In genomic region chr1:168135116-168135981, GRCh38 we compare ENCODE assay signal across 8 cellular contexts. TPM values are rescaled to one million over a fixed set of nuclear protein-coding genes. Genes with fewer than 3 reads are reported as not detected.
DNase-seq lines count a peak whose midpoint lies in the region; ATAC-seq, FAIRE-seq and TF ChIP-seq lines count a peak whose summit lies in the region.

No MANE protein-coding gene starts in this region.

- peaks cover 10% of the 10 kb centered on the region for H3K36me3 Mint-ChIP-seq in mesothelial cell of epicardium

- peaks cover 25% of the 10 kb centered on the region for H3K27me3 ChIP-seq in HUES48 (ENCODE audit: control insufficient read depth, insufficient read depth, low read length)
- peaks cover 2 to 18% of the 10 kb centered on the region in 2 experiments; a peak in 3 of 5 replicates for H3K27me3 ChIP-seq in K562 (ENCODE audit: control insufficient read depth in 2 of 2, insufficient read depth in 2 of 2, low read length in 2 of 2)

- H3K36me3 ChIP-seq in HUES48 (ENCODE audit: control insufficient read depth, insufficient read depth, low read length) (no peaks in the 10 kb centered on the region), K562 (ENCODE audit: control insufficient read depth, insufficient read depth, low read length) (no peaks in the 10 kb centered on the region)

- no peak for DNase-seq in AG04449 (ENCODE audit: low read depth, low spot score)
- peak in 1 of 4 experiments; percentile 39 for DNase-seq in K562 (ENCODE audit: extremely low read depth in 1 of 4, low spot score in 3 of 4)
- DNase-seq in mesothelial cell of epicardium (ENCODE audit: low spot score in 2 of 2, unreplicated experiment in 2 of 2): no peak
- no peak for DNase-seq in stimulated activated CD4-positive, alpha-beta T cell treated with anti-CD3 and anti-CD28 coated beads, Interleukin-2, amount 100 ng/mL, for 48 hours
- no peak for DNase-seq in effector CD4-positive, alpha-beta T cell

- CTCF ChIA-PET in AG04449 (lab: Yijun Ruan, JAX): interaction anchor here (1.2 to 4.8 kb wide), 6 partner anchors 8 to 420 kb away, joined by 3 to 39 read pairs (median 6); no protein-coding TSS in a partner anchor
- CTCF ChIA-PET in K562 (lab: Yijun Ruan, JAX; ENCODE audit: low intra/inter-chr PET ratio): no interaction called here

- ATAC-seq in K562: peak; percentile 39
- no peak for ATAC-seq in GM21360 (IDR thresholded peaks at IDR 0.05; ENCODE audit: unreplicated experiment)
- no peak for ATAC-seq in GM21576 (IDR thresholded peaks at IDR 0.05; ENCODE audit: unreplicated experiment)

- H3K9ac ChIP-seq in HUES48 (ENCODE audit: low read depth, low read length) (peak overlapping the region; percentile 31; the same call in 1 of the 2 replicates), K562 (ENCODE audit: insufficient read depth in 1 of 2, low read depth in 2 of 2, low read length in 2 of 2) (peak overlapping the region in 1 of 2 experiments; percentile 91; a peak in 2 of 4 replicates)

- no peak for TF ChIP-seq RAD21 in K562 (CRISPR knock-in tag; conservative IDR thresholded peaks at IDR 0.05 in 1 of 2, IDR thresholded peaks at IDR 0.05 in 1 of 2)

- in situ Hi-C loops in K562 (cut with MboI): no loop called here

- no peak for TF ChIP-seq EP300 in K562 (IDR thresholded peaks at IDR 0.05; ENCODE audit: low read length)

- peak overlapping the region; percentile 78 for H3K27ac Mint-ChIP-seq in mesothelial cell of epicardium

- no peak for TF ChIP-seq POLR2A in K562 (conservative IDR thresholded peaks at IDR 0.05)

- no peak for FAIRE-seq in K562 (lab: Jason Lieb, UNC)

- no peaks in the 10 kb centered on the region for H3K27me3 Mint-ChIP-seq in mesothelial cell of epicardium (ENCODE audit: low read depth)

- no peaks in the 10 kb centered on the region for H3K79me2 ChIP-seq in K562 (ENCODE audit: control insufficient read depth, insufficient read depth, low read length)

- peak overlapping the region; percentile 75 for H3K4me3 Mint-ChIP-seq in mesothelial cell of epicardium

- 9% methylated on average over 14 of the region's 14 CpGs for WGBS in K562 (ENCODE audit: insufficient coverage, low coverage, missing lambda C conversion rate)

- peaks cover 21% of the 10 kb centered on the region for H3K4me1 ChIP-seq in HUES48 (ENCODE audit: control insufficient read depth, insufficient read depth, low read length)
- peaks cover 13 to 19% of the 10 kb centered on the region in 2 experiments; a peak in 4 of 5 replicates for H3K4me1 ChIP-seq in K562 (replicated peaks in 1 of 2; ENCODE audit: control insufficient read depth in 2 of 2, insufficient read depth in 2 of 2, low read length in 2 of 2)

- peak overlapping the region; percentile 76 for H3K4me2 ChIP-seq in K562 (ENCODE audit: insufficient read depth, low read length)

- H3K27ac ChIP-seq in HUES48 (ENCODE audit: low read depth, low read length) (no peak overlapping the region), K562 (ENCODE audit: extremely low read depth, low read depth, low read length) (no peak overlapping the region)

- peak overlapping the region; percentile 79 for H3K4me3 ChIP-seq in AG04449 (ENCODE audit: low read depth, low read length)
- peak overlapping the region; percentile 90 for H3K4me3 ChIP-seq in HUES48 (ENCODE audit: low read depth, low read length)
- peak overlapping the region; percentile 49; the same call in 1 of the 2 replicates for H3K4me3 ChIP-seq in K562

- H3K4me1 Mint-ChIP-seq in mesothelial cell of epicardium: peaks cover 29% of the 10 kb centered on the region

- H3K9me3 Mint-ChIP-seq in mesothelial cell of epicardium: no peaks in the 10 kb centered on the region

- H3K9me1 ChIP-seq in K562 (ENCODE audit: control insufficient read depth, insufficient read depth, low read length): no peaks in the 10 kb centered on the region

- BruUV-seq in K562 (replicated peaks; lab: Mats Ljungman, UMichigan): no TSS peak

- no peaks in the 10 kb centered on the region for H4K20me1 ChIP-seq in K562 (replicated peaks; ENCODE audit: control insufficient read depth, insufficient read depth, low read length)

- intact Hi-C loops in K562 (cut with micrococcal nuclease): no loop called here

- POLR2A ChIA-PET in AG04449 (lab: Yijun Ruan, JAX) (interaction anchor here (0.6 to 1.4 kb wide), 2 partner anchors 9 to 243 kb away, joined by 3 read pairs; no protein-coding TSS in a partner anchor), K562 (lab: Yijun Ruan, JAX) (interaction anchor here (0.8 to 1.9 kb wide), 2 partner anchors 13 to 19 kb away, joined by 3 to 9 read pairs; no protein-coding TSS in a partner anchor)

- H3K9me3 ChIP-seq in HUES48 (ENCODE audit: control insufficient read depth, insufficient read depth, low read length) (no peaks in the 10 kb centered on the region), K562 (replicated peaks; ENCODE audit: control insufficient read depth, insufficient read depth, low read depth, low read length) (no peaks in the 10 kb centered on the region)

- peak overlapping the region; percentile 81 for H2AFZ ChIP-seq in K562 (ENCODE audit: low read depth, low read length)

- TF ChIP-seq CTCF in AG04449 (IDR thresholded peaks at IDR 0.05; ENCODE audit: insufficient read depth, low read length, missing control alignments) (no peak), K562 (IDR thresholded peaks at IDR 0.05 in 2 of 3, conservative IDR thresholded peaks at IDR 0.05 in 1 of 3; ENCODE audit: insufficient read depth in 2 of 3, low read depth in 1 of 3, low read length in 3 of 3) (no peak), mesothelial cell of epicardium (IDR thresholded peaks at IDR 0.05; ENCODE audit: unreplicated experiment) (no peak)

TF ChIP-seq in K562, 482 proteins besides CTCF, POLR2A, EP300 and RAD21 (continues in another document):
- TF ChIP-seq KLF6 (CRISPR knock-in tag; IDR thresholded peaks at IDR 0.05; ENCODE audit: borderline replicate concordance) (no peak), ZNF263 (CRISPR knock-in tag; IDR thresholded peaks at IDR 0.05; ENCODE audit: borderline replicate concordance) (peak; percentile 14; the same call in 1 of the 2 replicates), E2F6 (IDR thresholded peaks at IDR 0.05; ENCODE audit: borderline replicate concordance in 1 of 2, extremely low read depth in 1 of 2, insufficient read depth in 1 of 2, insufficient read length in 1 of 2, low read depth in 1 of 2, low read length in 1 of 2, poor library complexity in 1 of 2, severe bottlenecking in 1 of 2) (peak; percentile 25 to 39)
- TF ChIP-seq, protein P1, sequence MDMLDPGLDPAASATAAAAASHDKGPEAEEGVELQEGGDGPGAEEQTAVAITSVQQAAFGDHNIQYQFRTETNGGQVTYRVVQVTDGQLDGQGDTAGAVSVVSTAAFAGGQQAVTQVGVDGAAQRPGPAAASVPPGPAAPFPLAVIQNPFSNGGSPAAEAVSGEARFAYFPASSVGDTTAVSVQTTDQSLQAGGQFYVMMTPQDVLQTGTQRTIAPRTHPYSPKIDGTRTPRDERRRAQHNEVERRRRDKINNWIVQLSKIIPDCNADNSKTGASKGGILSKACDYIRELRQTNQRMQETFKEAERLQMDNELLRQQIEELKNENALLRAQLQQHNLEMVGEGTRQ (CRISPR knock-in tag; IDR thresholded peaks at IDR 0.05): no peak

RNA-seq across cellular contexts. Expression of gene GPR161, which starts 1.4 kb away (rescaled TPM):
- total RNA-seq in K562 (2011; cell fraction: chromatin; rRNA removed; ENCODE audit: low replicate concordance): 1.4 and 3.6 TPM in 2 replicates
- 2.6 and 3.8 TPM in 2 replicates for total RNA-seq in K562 (2011; cell fraction: nucleolus; rRNA removed)
- total RNA-seq in K562 (2011; cell fraction: nucleoplasm; rRNA removed): 2.3 and 2.6 TPM in 2 replicates
- 0.45 and 1.1 TPM in 2 replicates for total RNA-seq in K562 (2014; rRNA removed)
- 0.64 and 0.76 TPM in 2 replicates for total RNA-seq in K562 (2014; rRNA removed; fragmentation: Illumina TruSeq; extraction: Trizol)
- total RNA-seq in K562 (2015; rRNA removed; fragmentation: Illumina TruSeq; extraction: Trizol): 0.68 and 1.0 TPM in 2 replicates
- total RNA-seq in K562 (2021): 1.2 and 1.6 TPM in 2 replicates
- polyA plus RNA-seq in K562 (2011; rRNA removed): 2.4 and 3.2 TPM in 2 replicates
- polyA plus RNA-seq in K562 (2011; cell fraction: cytosol; rRNA removed): 3.1 and 3.3 TPM in 2 replicates
- polyA plus RNA-seq in K562 (2011; cell fraction: nucleus; rRNA removed): 3.5 and 3.9 TPM in 2 replicates
- 1.5 and 1.9 TPM in 2 replicates for polyA plus RNA-seq in K562 (2012)
- polyA plus RNA-seq in K562 (2014; fragmentation: Illumina TruSeq; extraction: Trizol): 0.95 and 1.3 TPM in 2 replicates
- under 1 TPM; 0.15 to 0.18 TPM for polyA plus RNA-seq in K562 (2014; fragmentation: Nextera tagmentation; extraction: Ambion mirVana)
- polyA plus RNA-seq in K562 (2014; rRNA removed): 0.73 and 1.1 TPM in 2 replicates
- polyA minus RNA-seq in K562 (2011; rRNA and poly(A)+ RNA removed): 5.4 and 5.5 TPM in 2 replicates
- polyA minus RNA-seq in K562 (2011; cell fraction: cytosol; rRNA and poly(A)+ RNA removed): 2.8 TPM in 2 replicates
- 2.3 and 2.8 TPM in 2 replicates for polyA minus RNA-seq in K562 (2011; cell fraction: nucleus; rRNA and poly(A)+ RNA removed)
- total RNA-seq in mesothelial cell of epicardium: 34.6 to 36.4 TPM (median 35.1 TPM) in 3 replicates

RNA-seq across cellular contexts. Expression of gene TIPRL, which starts 43.4 kb away (rescaled TPM):
- total RNA-seq in K562 (2011; cell fraction: chromatin; rRNA removed; ENCODE audit: low replicate concordance): 7.1 and 15.3 TPM in 2 replicates
- 4.0 and 4.3 TPM in 2 replicates for total RNA-seq in K562 (2011; cell fraction: nucleolus; rRNA removed)
- total RNA-seq in K562 (2011; cell fraction: nucleoplasm; rRNA removed): 6.7 and 13.7 TPM in 2 replicates
- total RNA-seq in K562 (2014; rRNA removed) (41.4 and 52.1 TPM in 2 replicates), K562 (2014; rRNA removed; fragmentation: Illumina TruSeq; extraction: Trizol) (73.5 and 78.1 TPM in 2 replicates), K562 (2015; rRNA removed; fragmentation: Illumina TruSeq; extraction: Trizol) (71.1 and 81.7 TPM in 2 replicates), K562 (2021) (57.0 and 64.4 TPM in 2 replicates), mesothelial cell of epicardium (26.9 to 28.9 TPM (median 28.2 TPM) in 3 replicates)
- polyA plus RNA-seq in K562 (2011; rRNA removed) (44.9 and 69.9 TPM in 2 replicates), K562 (2014; fragmentation: Illumina TruSeq; extraction: Trizol) (50.7 and 60.1 TPM in 2 replicates), K562 (2014; fragmentation: Nextera tagmentation; extraction: Ambion mirVana) (10 to 100 TPM; 87.0 to 90.2 TPM), K562 (2014; rRNA removed) (54.8 and 63.2 TPM in 2 replicates)
- 10.0 and 21.7 TPM in 2 replicates for polyA plus RNA-seq in K562 (2011; cell fraction: cytosol; rRNA removed)
- 7.3 and 11.7 TPM in 2 replicates for polyA plus RNA-seq in K562 (2011; cell fraction: nucleus; rRNA removed)
- polyA plus RNA-seq in K562 (2012): 42.3 and 51.3 TPM in 2 replicates
- polyA minus RNA-seq in K562 (2011; rRNA and poly(A)+ RNA removed): 87.3 and 88.4 TPM in 2 replicates
- polyA minus RNA-seq in K562 (2011; cell fraction: cytosol; rRNA and poly(A)+ RNA removed): 19.4 and 21.4 TPM in 2 replicates
- 4.7 and 8.7 TPM in 2 replicates for polyA minus RNA-seq in K562 (2011; cell fraction: nucleus; rRNA and poly(A)+ RNA removed)
